ENCODE assay signal across 12 cellular contexts in the genomic region with DNA sequence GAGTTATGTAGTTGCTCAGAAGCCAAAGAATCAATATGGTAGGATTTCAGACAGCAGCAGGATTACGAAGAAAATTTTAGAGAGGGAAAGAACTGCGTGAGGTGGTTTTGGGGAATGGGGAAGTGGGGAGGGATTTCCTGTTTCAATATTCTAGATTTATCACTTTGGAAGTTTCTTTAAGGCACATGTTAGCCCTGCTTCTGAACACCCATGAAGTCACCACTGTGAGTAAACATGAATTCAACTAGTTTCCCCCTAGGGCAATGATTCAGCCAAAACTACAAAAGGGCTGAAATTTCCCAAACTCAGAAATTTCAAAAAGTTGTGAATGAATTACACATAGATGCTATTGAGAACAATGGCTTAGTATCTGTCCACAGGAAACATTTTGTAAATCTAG.
A peak's percentile ranks its signal among the peaks of the same experiment; 100 is the strongest.
DNase-seq lines count a peak whose midpoint lies in the region; ATAC-seq and TF ChIP-seq lines count a peak whose summit lies in the region.
"Had no signal": no experiment of that assay in that cellular context is flagged by ENCODE, and none has a peak within 500 bp of the region (broad histone marks: within the 10 kb centered on the region; RNA-seq: fewer than 3 reads in every experiment).

No MANE protein-coding gene starts in this region.

- no peaks in the 10 kb centered on the region for H4K20me1 ChIP-seq in PC-3 (ENCODE audit: low read length)

- no peaks in the 10 kb centered on the region for H3K9me2 ChIP-seq in PC-3 (replicated peaks; ENCODE audit: low read length)

- CTCF ChIA-PET in PC-3 (lab: Charles Lee): no interaction called here

- no peaks in the 10 kb centered on the region for H3K36me3 ChIP-seq in right atrium auricular region
- no peaks in the 10 kb centered on the region for H3K36me3 ChIP-seq in PC-3 (ENCODE audit: low read depth, low read length)
- H3K36me3 ChIP-seq in testis (ENCODE audit: low read depth, missing control alignments): no peaks in the 10 kb centered on the region

- BruUV-seq in PC-3 (replicated peaks; lab: Mats Ljungman, UMichigan): no TSS peak

- H3K27me3 ChIP-seq in right atrium auricular region: no peaks in the 10 kb centered on the region
- H3K27me3 ChIP-seq in PC-3 (ENCODE audit: low read length): no peaks in the 10 kb centered on the region
- H3K27me3 ChIP-seq in testis: no peaks in the 10 kb centered on the region

- H3K4me2 ChIP-seq in PC-3 (ENCODE audit: low read length): peak overlapping the region; percentile 52

- H3K4me3 ChIP-seq in right atrium auricular region (no peak overlapping the region), PC-3 (ENCODE audit: low read length) (no peak overlapping the region), fibroblast of the aortic adventitia (ENCODE audit: low read depth, low read length) (no peak overlapping the region), testis (no peak overlapping the region)

- H2AFZ ChIP-seq in PC-3 (ENCODE audit: low read length): peak overlapping the region; percentile 57; the same call in 1 of the 2 replicates

- H3K4me1 ChIP-seq in right atrium auricular region: peaks cover 0 to 13% of the 10 kb centered on the region in 2 donors
- peaks cover 18% of the 10 kb centered on the region for H3K4me1 ChIP-seq in PC-3 (ENCODE audit: insufficient read depth, low read length)
- H3K4me1 ChIP-seq in testis: no peaks in the 10 kb centered on the region

- peak overlapping the region; percentile 42; the same call in 1 of the 2 replicates for H3K9ac ChIP-seq in PC-3 (ENCODE audit: low read length)

- TF ChIP-seq CTCF in right atrium auricular region (IDR thresholded peaks at IDR 0.05) (no peak), PC-3 (conservative IDR thresholded peaks at IDR 0.05; ENCODE audit: low read depth, low read length) (no peak), fibroblast of the aortic adventitia (IDR thresholded peaks at IDR 0.05; ENCODE audit: insufficient read depth, low read length) (no peak), testis (IDR thresholded peaks at IDR 0.05) (no peak)

- intact Hi-C loops in Right ventricle myocardium inferior (cut with DNase I): no loop called here
- intact Hi-C loops in PC-3 (cut with micrococcal nuclease): no loop called here
- intact Hi-C loops in testis (cut with DNase I; ENCODE audit: low total_unique reads): no loop called here

- H3K9me3 ChIP-seq in right atrium auricular region (no peaks in the 10 kb centered on the region), PC-3 (ENCODE audit: low read length) (no peaks in the 10 kb centered on the region), testis (no peaks in the 10 kb centered on the region)

- ATAC-seq in Right ventricle myocardium inferior (peak; percentile 63), PC-3 (peak; percentile 87), HG02678 (IDR thresholded peaks at IDR 0.05; ENCODE audit: unreplicated experiment) (no peak), HG03469 (IDR thresholded peaks at IDR 0.05; ENCODE audit: unreplicated experiment) (no peak)
- ATAC-seq: naive thymus-derived CD8-positive, alpha-beta T cell had no signal

- POLR2A ChIA-PET in PC-3 (lab: Charles Lee; ENCODE audit: unreplicated experiment): no interaction called here

- DNase-seq in Right ventricle myocardium inferior (ENCODE audit: missing footprints): no peak
- DNase-seq in right atrium auricular region (ENCODE audit: low spot score): no peak
- DNase-seq in PC-3: peak; percentile 90
- peak; percentile 89 for DNase-seq in fibroblast of the aortic adventitia (ENCODE audit: low read depth)
- DNase-seq in iPS-NIHi7 (ENCODE audit: extremely low spot score): no peak
- DNase-seq in testis: no peak
- DNase-seq: amniotic stem cell; Kasumi-1; naive thymus-derived CD8-positive, alpha-beta T cell; stimulated activated CD8-positive, alpha-beta memory T cell treated with anti-CD3 and anti-CD28 coated beads, Interleukin-4, amount 100 ng/mL, for 48 hours had no signal

- WGBS in testis, 2 donors: 81 to 85% methylated on average over 2 of the region's 2 CpGs

- no peak for TF ChIP-seq POLR2A in testis (IDR thresholded peaks at IDR 0.05)

- H3F3A ChIP-seq in PC-3 (ENCODE audit: low read length, unreplicated experiment): no peaks in the 10 kb centered on the region

- H3K27ac ChIP-seq in right atrium auricular region (no peak overlapping the region), PC-3 (ENCODE audit: low read length) (peak overlapping the region; percentile 85), testis (no peak overlapping the region)

- H3K79me2 ChIP-seq in PC-3 (ENCODE audit: low read length): no peaks in the 10 kb centered on the region

Comparison
In these comparisons a context has a peak if more than half of its experiments do, and no peak if none do; other contexts are left out.
1. ATAC-seq: peak in Right ventricle myocardium inferior (single experiment) and PC-3 (single experiment); none in HG02678 (single experiment) and HG03469 (single experiment).
2. DNase-seq: peak in PC-3 (single experiment) and fibroblast of the aortic adventitia (single experiment); none in Right ventricle myocardium inferior (single experiment), right atrium auricular region (single experiment), iPS-NIHi7 (single experiment) and testis (single experiment).